In genomic region chr12:2003676-2004112, GRCh38 we compare ENCODE assay signal across 8 cellular contexts. TPM values are rescaled to one million over a fixed set of nuclear protein-coding genes. Genes with fewer than 3 reads are reported as not detected.
DNase-seq lines count a peak whose midpoint lies in the region; ATAC-seq, FAIRE-seq and TF ChIP-seq lines count a peak whose summit lies in the region.

No MANE protein-coding gene starts in this region.

- H3K9ac ChIP-seq in HUES64 (ENCODE audit: low read depth, low read length) = peak overlapping the region; percentile 84

- H3K4me1 Mint-ChIP-seq in stimulated activated naive CD8-positive, alpha-beta T cell treated with anti-CD3 and anti-CD28 coated beads, Interleukin-15, amount 100 ng/mL, for 72 hours = peaks cover 32% of the 10 kb centered on the region

- H3K27ac ChIP-seq in HUES64 (ENCODE audit: low read depth, low read length) = peak overlapping the region; percentile 80

- peaks cover 24% of the 10 kb centered on the region for H3K4me1 ChIP-seq in HUES64 (ENCODE audit: insufficient read depth, low read length)

- DNase-seq in AG10803 (ENCODE audit: low read depth) (peak; percentile 23), GM19239 (ENCODE audit: insufficient read length, low spot score) (no peak), astrocyte of the spinal cord (ENCODE audit: low read depth, low spot score) (no peak), iris pigment epithelial cell (ENCODE audit: low read depth) (peak; percentile 44), middle frontal gyrus (ENCODE audit: extremely low spot score, low spot score) (no peak), GM12892 (ENCODE audit: insufficient read length) (no peak)
- DNase-seq in stimulated activated naive CD8-positive, alpha-beta T cell treated with anti-CD3 and anti-CD28 coated beads, Interleukin-15, amount 100 ng/mL, for 72 hours = no peak

- in situ Hi-C loops in astrocyte of the spinal cord (cut with HindIII; ENCODE audit: low sequenced_read_pairs) = no loop called here

- WGBS in HUES64 = under 1% methylated on average over 13 of the region's 13 CpGs

- H3K36me3 ChIP-seq in HUES64 (ENCODE audit: insufficient read depth, low read length) = no peaks in the 10 kb centered on the region

- peak overlapping the region; percentile 98 to 99 for H3K4me3 Mint-ChIP-seq in stimulated activated naive CD8-positive, alpha-beta T cell treated with anti-CD3 and anti-CD28 coated beads, Interleukin-15, amount 100 ng/mL, for 72 hours

- no peaks in the 10 kb centered on the region for H3K27me3 ChIP-seq in HUES64 (ENCODE audit: insufficient read depth, low read length)

- TF ChIP-seq CTCF in AG10803 (conservative IDR thresholded peaks at IDR 0.05; ENCODE audit: low read length) (no peak), astrocyte of the spinal cord (IDR thresholded peaks at IDR 0.05; ENCODE audit: low read depth, low read length) (no peak)

- FAIRE-seq in GM19239 (lab: Jason Lieb, UNC) = peak; percentile 33
- no peak for FAIRE-seq in GM12892 (lab: Jason Lieb, UNC)

- ATAC-seq in stimulated activated naive CD8-positive, alpha-beta T cell treated with anti-CD3 and anti-CD28 coated beads, Interleukin-15, amount 100 ng/mL, for 72 hours = peak; percentile 21

- H3K9me3 ChIP-seq in HUES64 (ENCODE audit: insufficient read depth, low read depth, low read length) = no peaks in the 10 kb centered on the region

- peak overlapping the region; percentile 88 for H3K4me3 ChIP-seq in AG10803 (ENCODE audit: low read length)
- peak overlapping the region; percentile 82 for H3K4me3 ChIP-seq in HUES64 (ENCODE audit: low read length)
- H3K4me3 ChIP-seq in astrocyte of the spinal cord (ENCODE audit: low read depth, low read length) = peak overlapping the region; percentile 85

- TF ChIP-seq POLR2A in GM12892 (IDR thresholded peaks at IDR 0.05; ENCODE audit: low read depth, low read length) = no peak

- H3K27ac Mint-ChIP-seq in stimulated activated naive CD8-positive, alpha-beta T cell treated with anti-CD3 and anti-CD28 coated beads, Interleukin-15, amount 100 ng/mL, for 72 hours = peak overlapping the region; percentile 96 to 98

- no peaks in the 10 kb centered on the region for H3K27me3 Mint-ChIP-seq in stimulated activated naive CD8-positive, alpha-beta T cell treated with anti-CD3 and anti-CD28 coated beads, Interleukin-15, amount 100 ng/mL, for 72 hours

- H3K9me3 Mint-ChIP-seq in stimulated activated naive CD8-positive, alpha-beta T cell treated with anti-CD3 and anti-CD28 coated beads, Interleukin-15, amount 100 ng/mL, for 72 hours = no peaks in the 10 kb centered on the region

RNA-seq across cellular contexts. Expression of gene DCP1B, which starts 0.6 kb away (rescaled TPM):
- polyA plus RNA-seq in HUES64 (2013, experiment 1 of 2) = 17.8 TPM
- polyA plus RNA-seq in HUES64 (2013, experiment 2 of 2) = 23.7 TPM
- 12.0 TPM for polyA plus RNA-seq in GM12892 (2012; ENCODE audit: missing spikeins)

RNA-seq across cellular contexts. Expression of gene CACNA1C, which starts 49.1 kb away (rescaled TPM):
- 0.45 TPM for polyA plus RNA-seq in HUES64 (2013, experiment 1 of 2)
- 0.32 TPM for polyA plus RNA-seq in HUES64 (2013, experiment 2 of 2)
- polyA plus RNA-seq in GM12892 (2012; ENCODE audit: missing spikeins) = 0.04 TPM

Comparison
In these comparisons a context has a peak if more than half of its experiments do, and no peak if none do; other contexts are left out.
1. DNase-seq: peak in AG10803 (single experiment) and iris pigment epithelial cell (single experiment); none in GM19239 (single experiment), astrocyte of the spinal cord (single experiment), stimulated activated naive CD8-positive, alpha-beta T cell treated with anti-CD3 and anti-CD28 coated beads, Interleukin-15, amount 100 ng/mL, for 72 hours (0 of 2), middle frontal gyrus (single experiment) and GM12892 (single experiment).
2. Peak in every context shown above with its lines, with median percentiles within 50 percentile points of each other: H3K4me3 ChIP-seq.